ENCODE assay signal across 19 cellular contexts in genomic region chr1:167602840-167603239, GRCh38. TPM values are rescaled to one million over a fixed set of nuclear protein-coding genes. Genes with fewer than 3 reads are reported as not detected.
DNase-seq lines count a peak whose midpoint lies in the region; ATAC-seq and TF ChIP-seq lines count a peak whose summit lies in the region.
"Had no signal": no experiment of that assay in that cellular context is flagged by ENCODE, and none has a peak within 500 bp of the region (broad histone marks: within the 10 kb centered on the region; RNA-seq: fewer than 3 reads in every experiment).

No MANE protein-coding gene starts in this region.

- DNase-seq in CD14-positive monocyte (ENCODE audit: low spot score) (no peak), myocyte (ENCODE audit: low read depth) (peak; percentile 19), DMS79 treated with DMSO at 0.1 percent for 48 hours (lab: John Stamatoyannopoulos, UW) (no peak), COLO668 (lab: John Stamatoyannopoulos, UW; ENCODE audit: unreplicated experiment) (no peak)
- DNase-seq in CD8-positive, alpha-beta memory T cell = peak in 1 of 5 donors; percentile 52
- DNase-seq in activated CD4-positive, alpha-beta memory T cell treated with anti-CD3 and anti-CD28 coated beads, Interleukin-2, amount 10 ng/mL, durations not matched to agents 7 days and 5 days = peak; percentile 26
- DNase-seq: BE2C; central memory CD4-positive, alpha-beta T cell; effector CD4-positive, alpha-beta T cell; heart right ventricle; islet precursor cell; NCI-H2107; NCI-H526; occipital lobe; sigmoid colon; stimulated activated CD4-positive, alpha-beta T cell treated with anti-CD3 and anti-CD28 coated beads, Interleukin-4, amount 100 ng/mL, for 1 hour; transverse colon had no signal

- peaks cover 8% of the 10 kb centered on the region for H3K9me3 ChIP-seq in CD8-positive, alpha-beta memory T cell (ENCODE audit: low read length)
- H3K9me3 ChIP-seq: BE2C had no signal

- POLR2A ChIA-PET in CD8-positive, alpha-beta memory T cell (lab: Charles Lee) = interaction anchor here (0.7 kb wide), 1 partner anchor 219 kb away, joined by 5 read pairs; no protein-coding TSS in a partner anchor
- POLR2A ChIA-PET in activated CD4-positive, alpha-beta memory T cell treated with anti-CD3 and anti-CD28 coated beads, Interleukin-2, amount 10 ng/mL, durations not matched to agents 7 days and 5 days (lab: Charles Lee) = interaction anchor here (1.0 to 6.9 kb wide), 3 partner anchors 30 to 119 kb away, joined by 3 to 189 read pairs (median 28); partner anchors contain the start of genes MPZL1 and RCSD1

- H3K27ac Mint-ChIP-seq in CD14-positive monocyte = peak overlapping the region; percentile 32 to 98 (median 95)
- peak overlapping the region in 7 of 8 donors; percentile 29 to 79 (median 61) for H3K27ac Mint-ChIP-seq in CD8-positive, alpha-beta memory T cell
- peak overlapping the region; percentile 27 for H3K27ac Mint-ChIP-seq in activated CD4-positive, alpha-beta memory T cell treated with anti-CD3 and anti-CD28 coated beads, Interleukin-2, amount 10 ng/mL, durations not matched to agents 7 days and 5 days

- no peak overlapping the region for H3K4me3 Mint-ChIP-seq in CD14-positive monocyte
- H3K4me3 Mint-ChIP-seq in CD8-positive, alpha-beta memory T cell = peak overlapping the region in 4 of 7 donors; percentile 47 to 58 (median 48)
- no peak overlapping the region for H3K4me3 Mint-ChIP-seq in activated CD4-positive, alpha-beta memory T cell treated with anti-CD3 and anti-CD28 coated beads, Interleukin-2, amount 10 ng/mL, durations not matched to agents 7 days and 5 days

- no peak for ATAC-seq in HG03342 (IDR thresholded peaks at IDR 0.05; ENCODE audit: unreplicated experiment)
- ATAC-seq: heart right ventricle, SK-N-SH treated with all-trans-retinoic acid at 6 μM for 48 hours had no signal

- H3K27me3 Mint-ChIP-seq in CD14-positive monocyte (ENCODE audit: low read depth in 3 of 3) = peaks cover 0 to 7% (median 0%) of the 10 kb centered on the region in 3 donors
- no peaks in the 10 kb centered on the region for H3K27me3 Mint-ChIP-seq in CD8-positive, alpha-beta memory T cell
- H3K27me3 Mint-ChIP-seq in activated CD4-positive, alpha-beta memory T cell treated with anti-CD3 and anti-CD28 coated beads, Interleukin-2, amount 10 ng/mL, durations not matched to agents 7 days and 5 days = no peaks in the 10 kb centered on the region

- H3K27me3 ChIP-seq in CD8-positive, alpha-beta memory T cell (ENCODE audit: insufficient read depth, low read length, poor library complexity, severe bottlenecking) = no peaks in the 10 kb centered on the region
- H3K27me3 ChIP-seq: BE2C, heart right ventricle, sigmoid colon, transverse colon had no signal

- peaks cover 69% of the 10 kb centered on the region for H3K4me1 Mint-ChIP-seq in CD14-positive monocyte
- peaks cover 37 to 47% (median 45%) of the 10 kb centered on the region in 3 donors for H3K4me1 Mint-ChIP-seq in CD8-positive, alpha-beta memory T cell
- peaks cover 42% of the 10 kb centered on the region for H3K4me1 Mint-ChIP-seq in activated CD4-positive, alpha-beta memory T cell treated with anti-CD3 and anti-CD28 coated beads, Interleukin-2, amount 10 ng/mL, durations not matched to agents 7 days and 5 days

- H3K36me3 Mint-ChIP-seq in CD14-positive monocyte = peaks cover 6 to 8% of the 10 kb centered on the region in 2 donors
- peaks cover 4 to 11% (median 6%) of the 10 kb centered on the region in 3 donors for H3K36me3 Mint-ChIP-seq in CD8-positive, alpha-beta memory T cell
- peaks cover 13% of the 10 kb centered on the region for H3K36me3 Mint-ChIP-seq in activated CD4-positive, alpha-beta memory T cell treated with anti-CD3 and anti-CD28 coated beads, Interleukin-2, amount 10 ng/mL, durations not matched to agents 7 days and 5 days (ENCODE audit: low read depth)

- intact Hi-C loops in CD14-positive monocyte (cut with micrococcal nuclease) = loop anchor here (5.0 kb wide), 3 partner anchors 34 to 84 kb away; no protein-coding TSS in a partner anchor

- no peak overlapping the region for H3K27ac ChIP-seq in CD8-positive, alpha-beta memory T cell (ENCODE audit: low read depth, low read length)

- peaks cover 6 to 20% (median 13%) of the 10 kb centered on the region in 7 donors for H3K9me3 Mint-ChIP-seq in CD14-positive monocyte
- H3K9me3 Mint-ChIP-seq in CD8-positive, alpha-beta memory T cell = peaks cover 8 to 14% (median 10%) of the 10 kb centered on the region in 5 donors
- H3K9me3 Mint-ChIP-seq in activated CD4-positive, alpha-beta memory T cell treated with anti-CD3 and anti-CD28 coated beads, Interleukin-2, amount 10 ng/mL, durations not matched to agents 7 days and 5 days = peaks cover 13% of the 10 kb centered on the region

- no peak for TF ChIP-seq CTCF in CD14-positive monocyte (IDR thresholded peaks at IDR 0.05)

- CTCF ChIA-PET in CD8-positive, alpha-beta memory T cell (lab: Charles Lee) = interaction anchor here (1.1 to 6.2 kb wide), 6 partner anchors 12 to 84 kb away, joined by 4 to 132 read pairs (median 31); no protein-coding TSS in a partner anchor
- CTCF ChIA-PET in activated CD4-positive, alpha-beta memory T cell treated with anti-CD3 and anti-CD28 coated beads, Interleukin-2, amount 10 ng/mL, durations not matched to agents 7 days and 5 days (lab: Charles Lee) = interaction anchor here (1.0 to 7.3 kb wide), 6 partner anchors 25 to 91 kb away, joined by 3 to 166 read pairs (median 31); no protein-coding TSS in a partner anchor

- H3K4me1 ChIP-seq in CD8-positive, alpha-beta memory T cell (ENCODE audit: insufficient read depth, low read length) = peaks cover 33% of the 10 kb centered on the region

- H3K36me3 ChIP-seq in CD8-positive, alpha-beta memory T cell (ENCODE audit: insufficient read depth, low read length) = no peaks in the 10 kb centered on the region
- H3K36me3 ChIP-seq: BE2C, heart right ventricle, sigmoid colon, transverse colon had no signal

- no peak overlapping the region for H3K4me3 ChIP-seq in CD8-positive, alpha-beta memory T cell (ENCODE audit: low read length)
- H3K4me3 ChIP-seq: heart right ventricle, sigmoid colon, transverse colon had no signal

RNA-seq across cellular contexts. Expression of gene RCSD1, which starts 27.2 kb away (rescaled TPM):
- polyA plus RNA-seq in CD14-positive monocyte = 100 to 1,000 TPM; 216 to 218 TPM
- total RNA-seq in CD8-positive, alpha-beta memory T cell = 10 to 100 TPM; 45.9 to 47.9 TPM
- 171 TPM for polyA plus RNA-seq in CD8-positive, alpha-beta memory T cell
- 100 to 1,000 TPM; 155 to 158 TPM for total RNA-seq in activated CD4-positive, alpha-beta memory T cell treated with anti-CD3 and anti-CD28 coated beads, Interleukin-2, amount 10 ng/mL, durations not matched to agents 7 days and 5 days
- 121 and 176 TPM in 2 replicates for total RNA-seq in myocyte
- 30.1 TPM for polyA plus RNA-seq in myocyte (2012)

RNA-seq across cellular contexts. Expression of gene CREG1, which starts 49.3 kb away (rescaled TPM):
- 100 to 1,000 TPM; 248 to 309 TPM for polyA plus RNA-seq in CD14-positive monocyte
- 10 to 100 TPM; 14.6 to 15.3 TPM for total RNA-seq in CD8-positive, alpha-beta memory T cell
- 19.5 TPM for polyA plus RNA-seq in CD8-positive, alpha-beta memory T cell
- 10 to 100 TPM; 19.5 TPM for total RNA-seq in activated CD4-positive, alpha-beta memory T cell treated with anti-CD3 and anti-CD28 coated beads, Interleukin-2, amount 10 ng/mL, durations not matched to agents 7 days and 5 days
- 201 and 310 TPM in 2 replicates for total RNA-seq in myocyte
- polyA plus RNA-seq in myocyte (2012) = 51.1 TPM

Comparison
In these comparisons a context has a peak if more than half of its experiments do, and no peak if none do; other contexts are left out.
1. DNase-seq: peak in activated CD4-positive, alpha-beta memory T cell treated with anti-CD3 and anti-CD28 coated beads, Interleukin-2, amount 10 ng/mL, durations not matched to agents 7 days and 5 days (single experiment) and myocyte (single experiment); none in CD14-positive monocyte (single experiment), DMS79 treated with DMSO at 0.1 percent for 48 hours (single experiment) and COLO668 (single experiment).
2. H3K27ac Mint-ChIP-seq: peak in every context shown above with its lines; median percentile 95 in CD14-positive monocyte; 61 in CD8-positive, alpha-beta memory T cell; 27 in activated CD4-positive, alpha-beta memory T cell treated with anti-CD3 and anti-CD28 coated beads, Interleukin-2, amount 10 ng/mL, durations not matched to agents 7 days and 5 days.
3. H3K4me3 Mint-ChIP-seq: peak in CD8-positive, alpha-beta memory T cell (4 of 7); none in CD14-positive monocyte (0 of 2) and activated CD4-positive, alpha-beta memory T cell treated with anti-CD3 and anti-CD28 coated beads, Interleukin-2, amount 10 ng/mL, durations not matched to agents 7 days and 5 days (single experiment).